Comparison of ENCODE assay signal across 8 cellular contexts in genomic region chr1:236469466-236469865, GRCh38.
"Had no signal": no experiment of that assay in that cellular context is flagged by ENCODE, and none has a peak within 500 bp of the region (broad histone marks: within the 10 kb centered on the region; RNA-seq: fewer than 3 reads in every experiment).

No MANE protein-coding gene starts in this region.

- H3K9me3 Mint-ChIP-seq: GM23338, H9 had no signal

- H3K4me3 Mint-ChIP-seq: GM23338, H9, HFFc6 had no signal

- H3K36me3 ChIP-seq: HAP-1 had no signal

- H3K27ac Mint-ChIP-seq: GM23338, H9, HFFc6 had no signal

- H3K9ac ChIP-seq: GM23248 had no signal

- DNase-seq: GM23248, GOT3, H7, H9, HCEC 1CT, HFFc6 had no signal

- H2AFZ ChIP-seq: GM23248, GM23338 had no signal

- H3K9me3 ChIP-seq: HAP-1 had no signal

- H3K4me3 ChIP-seq: GM23248, GM23338, HAP-1 had no signal

- H3K4me2 ChIP-seq: GM23338 had no signal

- H3K27ac ChIP-seq: GM23248 had no signal
